Comparison of ENCODE assay signal across 13 cellular contexts in genomic region chr17:68351395-68351794, GRCh38.
DNase-seq lines count a peak whose midpoint lies in the region; ATAC-seq, FAIRE-seq and TF ChIP-seq lines count a peak whose summit lies in the region.
"Had no signal": no experiment of that assay in that cellular context is flagged by ENCODE, and none has a peak within 500 bp of the region (broad histone marks: within the 10 kb centered on the region; RNA-seq: fewer than 3 reads in every experiment).

No MANE protein-coding gene starts in this region.

- H3K27me3 Mint-ChIP-seq in dendritic cell treated with granulocyte-macrophage colony-stimulating factor and Interleukin-4, amounts not matched to agents 40 ng/mL and 50 ng/mL, for 4 days: no peaks in the 10 kb centered on the region

- no peaks in the 10 kb centered on the region for H3K36me3 ChIP-seq in ovary

- H3K4me3 Mint-ChIP-seq in dendritic cell treated with granulocyte-macrophage colony-stimulating factor and Interleukin-4, amounts not matched to agents 40 ng/mL and 50 ng/mL, for 4 days: no peak overlapping the region

- intact Hi-C loops in dendritic cell treated with granulocyte-macrophage colony-stimulating factor and Interleukin-4, amounts not matched to agents 40 ng/mL and 50 ng/mL, for 4 days (cut with micrococcal nuclease): no loop called here
- intact Hi-C loops in ovary (cut with DNase I): no loop called here

- TF ChIP-seq POLR2A in ovary (IDR thresholded peaks at IDR 0.05): no peak

- no peak overlapping the region for H3K4me3 ChIP-seq in ovary

- TF ChIP-seq CTCF in D721Med (IDR thresholded peaks at IDR 0.05; ENCODE audit: insufficient read depth, missing control alignments) (peak; percentile 30), ovary (IDR thresholded peaks at IDR 0.05) (peak in 2 of 3 donors; percentile 13 to 32)

- no peak for FAIRE-seq in D721Med (lab: Jason Lieb, UNC)
- FAIRE-seq: GM12891, H54, islet of Langerhans had no signal

- H3K36me3 Mint-ChIP-seq in dendritic cell treated with granulocyte-macrophage colony-stimulating factor and Interleukin-4, amounts not matched to agents 40 ng/mL and 50 ng/mL, for 4 days (ENCODE audit: low read depth): peaks cover 6% of the 10 kb centered on the region

- H3K27me3 ChIP-seq in ovary: no peaks in the 10 kb centered on the region

- H3K4me1 Mint-ChIP-seq in dendritic cell treated with granulocyte-macrophage colony-stimulating factor and Interleukin-4, amounts not matched to agents 40 ng/mL and 50 ng/mL, for 4 days (ENCODE audit: low read depth): peaks cover 34% of the 10 kb centered on the region

- no peak for TF ChIP-seq EP300 in ovary (IDR thresholded peaks at IDR 0.05)

- DNase-seq in D721Med (ENCODE audit: insufficient read length, low spot score) (no peak), NCI-H69 (lab: John Stamatoyannopoulos, UW) (peak; percentile 63), ovary (peak in 3 of 5 donors; percentile 35 to 63 (median 43)), anterior cingulate cortex (lab: John Stamatoyannopoulos, UW) (no peak), GM03348 (ENCODE audit: low spot score) (no peak), NCI-H1930 (lab: John Stamatoyannopoulos, UW) (no peak)
- DNase-seq: activated gamma-delta T cell treated with Interleukin-2 at 50 U/mL for 16 hours, NCI-H187 treated with DMSO at 0.1 percent for 48 hours had no signal

- ATAC-seq in HG02759 (IDR thresholded peaks at IDR 0.05; ENCODE audit: unreplicated experiment): no peak

- no peak overlapping the region for H3K27ac ChIP-seq in ovary

- peak overlapping the region; percentile 3 for H3K27ac Mint-ChIP-seq in dendritic cell treated with granulocyte-macrophage colony-stimulating factor and Interleukin-4, amounts not matched to agents 40 ng/mL and 50 ng/mL, for 4 days

- WGBS in ovary, 3 donors: 33 to 39% (median 37%) methylated on average over 7 of the region's 7 CpGs

- no peaks in the 10 kb centered on the region for H3K9me3 ChIP-seq in ovary

- H3K9me3 Mint-ChIP-seq in dendritic cell treated with granulocyte-macrophage colony-stimulating factor and Interleukin-4, amounts not matched to agents 40 ng/mL and 50 ng/mL, for 4 days: no peaks in the 10 kb centered on the region

- H3K4me1 ChIP-seq in ovary (ENCODE audit: insufficient read depth): no peaks in the 10 kb centered on the region

Comparison
In these comparisons a context has a peak if more than half of its experiments do, and no peak if none do; other contexts are left out.
1. DNase-seq: peak in NCI-H69 (single experiment) and ovary (3 of 5); none in D721Med (single experiment), anterior cingulate cortex (0 of 58), GM03348 (single experiment) and NCI-H1930 (0 of 2).